In the genomic region with DNA sequence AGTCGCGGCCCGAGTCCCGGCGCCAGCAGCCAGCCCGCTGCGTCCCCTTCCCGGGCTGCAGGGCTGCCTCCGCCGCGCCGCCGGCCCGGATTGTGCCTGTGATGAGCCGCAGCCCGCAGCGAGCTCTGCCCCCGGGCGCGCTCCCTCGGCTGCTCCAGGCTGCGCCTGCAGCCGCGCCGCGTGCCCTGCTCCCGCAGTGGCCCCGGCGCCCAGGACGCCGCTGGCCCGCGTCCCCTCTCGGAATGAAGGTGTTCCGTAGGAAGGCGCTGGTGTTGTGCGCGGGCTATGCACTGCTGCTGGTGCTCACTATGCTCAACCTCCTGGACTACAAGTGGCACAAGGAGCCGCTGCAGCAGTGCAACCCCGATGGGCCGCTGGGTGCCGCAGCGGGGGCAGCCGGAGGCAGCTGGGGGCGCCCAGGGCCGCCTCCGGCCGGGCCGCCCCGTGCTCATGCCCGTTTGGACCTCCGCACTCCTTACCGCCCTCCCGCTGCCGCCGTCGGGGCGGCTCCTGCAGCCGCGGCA, we compare ENCODE assay signal across 2 cellular contexts.
TF ChIP-seq lines count a peak whose summit lies in the region.

No MANE protein-coding gene starts in this region.

TF ChIP-seq in SK-N-SH treated with all-trans-retinoic acid at 6 μM for 48 hours, 23 proteins besides CTCF, POLR2A, EP300 and RAD21 (continued from another document):
- TF ChIP-seq, protein P1, sequence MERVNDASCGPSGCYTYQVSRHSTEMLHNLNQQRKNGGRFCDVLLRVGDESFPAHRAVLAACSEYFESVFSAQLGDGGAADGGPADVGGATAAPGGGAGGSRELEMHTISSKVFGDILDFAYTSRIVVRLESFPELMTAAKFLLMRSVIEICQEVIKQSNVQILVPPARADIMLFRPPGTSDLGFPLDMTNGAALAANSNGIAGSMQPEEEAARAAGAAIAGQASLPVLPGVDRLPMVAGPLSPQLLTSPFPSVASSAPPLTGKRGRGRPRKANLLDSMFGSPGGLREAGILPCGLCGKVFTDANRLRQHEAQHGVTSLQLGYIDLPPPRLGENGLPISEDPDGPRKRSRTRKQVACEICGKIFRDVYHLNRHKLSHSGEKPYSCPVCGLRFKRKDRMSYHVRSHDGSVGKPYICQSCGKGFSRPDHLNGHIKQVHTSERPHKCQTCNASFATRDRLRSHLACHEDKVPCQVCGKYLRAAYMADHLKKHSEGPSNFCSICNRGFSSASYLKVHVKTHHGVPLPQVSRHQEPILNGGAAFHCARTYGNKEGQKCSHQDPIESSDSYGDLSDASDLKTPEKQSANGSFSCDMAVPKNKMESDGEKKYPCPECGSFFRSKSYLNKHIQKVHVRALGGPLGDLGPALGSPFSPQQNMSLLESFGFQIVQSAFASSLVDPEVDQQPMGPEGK (CRISPR knock-in tag; IDR thresholded peaks at IDR 0.05; ENCODE audit: borderline replicate concordance), result no peak
- TF ChIP-seq ZFP30 (CRISPR knock-in tag; IDR thresholded peaks at IDR 0.05) (no peak), ZC3H10 (CRISPR knock-in tag; IDR thresholded peaks at IDR 0.05) (no peak), TCF4 (CRISPR knock-in tag; IDR thresholded peaks at IDR 0.05; ENCODE audit: borderline replicate concordance) (no peak), GLIS3 (CRISPR knock-in tag; IDR thresholded peaks at IDR 0.05) (no peak), PPARA (CRISPR knock-in tag; IDR thresholded peaks at IDR 0.05; ENCODE audit: borderline replicate concordance) (no peak), TOX (CRISPR knock-in tag; IDR thresholded peaks at IDR 0.05; ENCODE audit: borderline replicate concordance) (no peak), TSHZ2 (CRISPR knock-in tag; IDR thresholded peaks at IDR 0.05) (no peak), ZFP3 (CRISPR knock-in tag; IDR thresholded peaks at IDR 0.05) (no peak), BACH2 (CRISPR knock-in tag; IDR thresholded peaks at IDR 0.05; ENCODE audit: borderline replicate concordance) (no peak)

TF ChIP-seq in HepG2, 621 proteins besides CTCF, POLR2A, EP300 and RAD21 (continued from another document):
- TF ChIP-seq GLI4 (CRISPR knock-in tag; IDR thresholded peaks at IDR 0.05; ENCODE audit: borderline replicate concordance), result no peak
- no peak for TF ChIP-seq ZGPAT (CRISPR knock-in tag; IDR thresholded peaks at IDR 0.05)
- TF ChIP-seq NFKBIZ (CRISPR knock-in tag; IDR thresholded peaks at IDR 0.05), result no peak
- TF ChIP-seq ZNF17 (CRISPR knock-in tag; IDR thresholded peaks at IDR 0.05), result no peak
- no peak for TF ChIP-seq ZNF20 (CRISPR knock-in tag; IDR thresholded peaks at IDR 0.05)
- no peak for TF ChIP-seq ZNF292 (CRISPR knock-in tag; IDR thresholded peaks at IDR 0.05; ENCODE audit: borderline replicate concordance, low read depth)
- no peak for TF ChIP-seq ZSCAN9 (CRISPR knock-in tag; IDR thresholded peaks at IDR 0.05; ENCODE audit: borderline replicate concordance)
- TF ChIP-seq, protein P2, sequence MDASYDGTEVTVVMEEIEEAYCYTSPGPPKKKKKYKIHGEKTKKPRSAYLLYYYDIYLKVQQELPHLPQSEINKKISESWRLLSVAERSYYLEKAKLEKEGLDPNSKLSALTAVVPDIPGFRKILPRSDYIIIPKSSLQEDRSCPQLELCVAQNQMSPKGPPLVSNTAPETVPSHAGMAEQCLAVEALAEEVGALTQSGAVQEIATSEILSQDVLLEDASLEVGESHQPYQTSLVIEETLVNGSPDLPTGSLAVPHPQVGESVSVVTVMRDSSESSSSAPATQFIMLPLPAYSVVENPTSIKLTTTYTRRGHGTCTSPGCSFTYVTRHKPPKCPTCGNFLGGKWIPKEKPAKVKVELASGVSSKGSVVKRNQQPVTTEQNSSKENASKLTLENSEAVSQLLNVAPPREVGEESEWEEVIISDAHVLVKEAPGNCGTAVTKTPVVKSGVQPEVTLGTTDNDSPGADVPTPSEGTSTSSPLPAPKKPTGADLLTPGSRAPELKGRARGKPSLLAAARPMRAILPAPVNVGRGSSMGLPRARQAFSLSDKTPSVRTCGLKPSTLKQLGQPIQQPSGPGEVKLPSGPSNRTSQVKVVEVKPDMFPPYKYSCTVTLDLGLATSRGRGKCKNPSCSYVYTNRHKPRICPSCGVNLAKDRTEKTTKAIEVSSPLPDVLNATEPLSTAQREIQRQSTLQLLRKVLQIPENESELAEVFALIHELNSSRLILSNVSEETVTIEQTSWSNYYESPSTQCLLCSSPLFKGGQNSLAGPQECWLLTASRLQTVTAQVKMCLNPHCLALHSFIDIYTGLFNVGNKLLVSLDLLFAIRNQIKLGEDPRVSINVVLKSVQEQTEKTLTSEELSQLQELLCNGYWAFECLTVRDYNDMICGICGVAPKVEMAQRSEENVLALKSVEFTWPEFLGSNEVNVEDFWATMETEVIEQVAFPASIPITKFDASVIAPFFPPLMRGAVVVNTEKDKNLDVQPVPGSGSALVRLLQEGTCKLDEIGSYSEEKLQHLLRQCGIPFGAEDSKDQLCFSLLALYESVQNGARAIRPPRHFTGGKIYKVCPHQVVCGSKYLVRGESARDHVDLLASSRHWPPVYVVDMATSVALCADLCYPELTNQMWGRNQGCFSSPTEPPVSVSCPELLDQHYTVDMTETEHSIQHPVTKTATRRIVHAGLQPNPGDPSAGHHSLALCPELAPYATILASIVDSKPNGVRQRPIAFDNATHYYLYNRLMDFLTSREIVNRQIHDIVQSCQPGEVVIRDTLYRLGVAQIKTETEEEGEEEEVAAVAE (CRISPR knock-in tag; IDR thresholded peaks at IDR 0.05; ENCODE audit: borderline replicate concordance), result no peak
- no peak for TF ChIP-seq SP5 (CRISPR knock-in tag; IDR thresholded peaks at IDR 0.05; ENCODE audit: borderline replicate concordance, low read depth)
